ENCODE assay signal across 27 cellular contexts in genomic region chrX:40298569-40298968, GRCh38.
DNase-seq lines count a peak whose midpoint lies in the region; ATAC-seq and TF ChIP-seq lines count a peak whose summit lies in the region.
"Had no signal": no experiment of that assay in that cellular context is flagged by ENCODE, and none has a peak within 500 bp of the region (broad histone marks: within the 10 kb centered on the region; RNA-seq: fewer than 3 reads in every experiment).

No MANE protein-coding gene starts in this region.

- H3K27ac ChIP-seq in GM23338 (ENCODE audit: low read depth): no peak overlapping the region
- H3K27ac ChIP-seq: pancreas, stomach, thyroid gland had no signal

- no peaks in the 10 kb centered on the region for H3K27me3 ChIP-seq in GM23338 (ENCODE audit: insufficient read depth)
- H3K27me3 ChIP-seq: BE2C, thyroid gland had no signal

- no peaks in the 10 kb centered on the region for H3F3A ChIP-seq in GM23338 (replicated peaks; ENCODE audit: low read depth)

- H3K4me1 Mint-ChIP-seq in GM23338: peaks cover 16% of the 10 kb centered on the region; the same call in 2 of the 3 replicates
- peaks cover 20% of the 10 kb centered on the region for H3K4me1 Mint-ChIP-seq in nephron
- peaks cover 30% of the 10 kb centered on the region for H3K4me1 Mint-ChIP-seq in stimulated activated memory B cell treated with anti-CD40 and anti-IgM and Interleukin-4, amounts not matched to agents 10 μg/mL and 1 μg/mL and 100 μg/mL, for 72 hours

- H4K20me1 ChIP-seq in GM23338 (replicated peaks; ENCODE audit: insufficient read depth): no peaks in the 10 kb centered on the region

- ATAC-seq in GM23338 (peak; percentile 69), HG03432 (IDR thresholded peaks at IDR 0.05; ENCODE audit: unreplicated experiment) (no peak)
- ATAC-seq in stimulated activated memory B cell treated with anti-CD40 and anti-IgM and Interleukin-4, amounts not matched to agents 10 μg/mL and 1 μg/mL and 100 μg/mL, for 72 hours: no peak
- ATAC-seq: esophagus mucosa, natural killer cell, pancreas had no signal

- no peaks in the 10 kb centered on the region for H3K9me2 ChIP-seq in GM23338 (ENCODE audit: insufficient read depth)

- H3K4me3 Mint-ChIP-seq in GM23338: no peak overlapping the region; the same call in 2 of the 3 replicates
- peak overlapping the region in 2 of 3 experiments; percentile 24 to 35 for H3K4me3 Mint-ChIP-seq in nephron
- H3K4me3 Mint-ChIP-seq in stimulated activated memory B cell treated with anti-CD40 and anti-IgM and Interleukin-4, amounts not matched to agents 10 μg/mL and 1 μg/mL and 100 μg/mL, for 72 hours: no peak overlapping the region
- H3K4me3 Mint-ChIP-seq: IgD-negative memory B cell, natural killer cell had no signal

- TF ChIP-seq CTCF in GM23338 (conservative IDR thresholded peaks at IDR 0.05; ENCODE audit: low read depth in 2 of 2) (no peak), nephron (IDR thresholded peaks at IDR 0.05; ENCODE audit: unreplicated experiment in 3 of 3) (no peak), GM10266 (IDR thresholded peaks at IDR 0.05; ENCODE audit: control insufficient read depth, insufficient read depth, low read depth, missing control alignments) (no peak)

- no peaks in the 10 kb centered on the region for H3K36me3 ChIP-seq in GM23338 (ENCODE audit: insufficient read depth)
- H3K36me3 ChIP-seq: BE2C, pancreas, stomach, thyroid gland had no signal

- 0 out of 2 replicates have a peak overlapping the region, but pooled peaks have one; percentile 38 for H3K4me2 ChIP-seq in GM23338

- H3K79me2 ChIP-seq in GM23338 (replicated peaks; ENCODE audit: insufficient read depth): no peaks in the 10 kb centered on the region

- H3K36me3 Mint-ChIP-seq in GM23338 (ENCODE audit: low read depth) (no peaks in the 10 kb centered on the region), nephron (ENCODE audit: low read depth) (no peaks in the 10 kb centered on the region)
- H3K36me3 Mint-ChIP-seq in stimulated activated memory B cell treated with anti-CD40 and anti-IgM and Interleukin-4, amounts not matched to agents 10 μg/mL and 1 μg/mL and 100 μg/mL, for 72 hours: no peaks in the 10 kb centered on the region
- H3K36me3 Mint-ChIP-seq: IgD-negative memory B cell, natural killer cell had no signal

- H3K27me3 Mint-ChIP-seq in GM23338 (ENCODE audit: insufficient read depth, low read depth, poor library complexity): peaks cover 14% of the 10 kb centered on the region
- peaks cover 22% of the 10 kb centered on the region for H3K27me3 Mint-ChIP-seq in nephron (ENCODE audit: low read depth)
- no peaks in the 10 kb centered on the region for H3K27me3 Mint-ChIP-seq in stimulated activated memory B cell treated with anti-CD40 and anti-IgM and Interleukin-4, amounts not matched to agents 10 μg/mL and 1 μg/mL and 100 μg/mL, for 72 hours

- no peak overlapping the region for H3K27ac Mint-ChIP-seq in GM23338
- H3K27ac Mint-ChIP-seq in nephron: peak overlapping the region; percentile 93 to 94 (median 93)
- peak overlapping the region; percentile 82 for H3K27ac Mint-ChIP-seq in stimulated activated memory B cell treated with anti-CD40 and anti-IgM and Interleukin-4, amounts not matched to agents 10 μg/mL and 1 μg/mL and 100 μg/mL, for 72 hours
- H3K27ac Mint-ChIP-seq: natural killer cell had no signal

- H3K9me3 Mint-ChIP-seq in GM23338 (no peaks in the 10 kb centered on the region), nephron (peaks cover 6% of the 10 kb centered on the region)
- peaks cover 4% of the 10 kb centered on the region for H3K9me3 Mint-ChIP-seq in stimulated activated memory B cell treated with anti-CD40 and anti-IgM and Interleukin-4, amounts not matched to agents 10 μg/mL and 1 μg/mL and 100 μg/mL, for 72 hours
- H3K9me3 Mint-ChIP-seq: natural killer cell had no signal

- 0 out of 2 replicates have a peak overlapping the region, but pooled peaks have one; percentile 32 for H2AFZ ChIP-seq in GM23338

- H3K4me1 ChIP-seq in GM23338 (ENCODE audit: insufficient read depth): no peaks in the 10 kb centered on the region
- H3K4me1 ChIP-seq: BE2C, pancreas, stomach, thyroid gland had no signal

- no peak overlapping the region for H3K4me3 ChIP-seq in GM23338
- H3K4me3 ChIP-seq: pancreas, stomach, thyroid gland had no signal

- DNase-seq in GM23338 (ENCODE audit: low spot score) (peak; percentile 17), ecto neural progenitor cell (ENCODE audit: low spot score) (peak; percentile 50), GM10266 (ENCODE audit: extremely low spot score) (no peak), cerebellar cortex (ENCODE audit: low spot score) (no peak)
- DNase-seq: activated CD4-positive, alpha-beta T cell treated with anti-CD3 and anti-CD28 coated beads, Interleukin-2, amount 50 U/mL, for 4 hours; activated CD4-positive, CD25-positive, alpha-beta regulatory T cell; activated gamma-delta T cell treated with Interleukin-2 at 50 U/mL for 16 hours; activated T-cell treated with anti-CD3 and anti-CD28 coated beads, Interleukin-2, amount 50 U/mL, for 48 hours; BE2C; central memory CD4-positive, alpha-beta T cell; GF-D8; kidney; natural killer cell; NCI-H1436 treated with DMSO at 0.1 percent for 48 hours; NCI-H446 treated with DMSO at 0.1 percent for 48 hours; NCI-H774; pancreas; SIG-M5; stimulated activated CD8-positive, alpha-beta memory T cell treated with anti-CD3 and anti-CD28 coated beads, Interleukin-4, amount 100 ng/mL, for 48 hours; stomach; T1000; thyroid gland had no signal

TF ChIP-seq in GM23338, 12 proteins besides CTCF, POLR2A, EP300 and RAD21 (continues in another document):
- TF ChIP-seq EZH2 (IDR thresholded peaks at IDR 0.05; ENCODE audit: low read depth, unreplicated experiment): no peak
- TF ChIP-seq ZNF331 (CRISPR knock-in tag; IDR thresholded peaks at IDR 0.05; ENCODE audit: low read depth): no peak
- no peak for TF ChIP-seq ZNF114 (CRISPR knock-in tag; IDR thresholded peaks at IDR 0.05)
- TF ChIP-seq CREB1 (CRISPR knock-in tag; IDR thresholded peaks at IDR 0.05; ENCODE audit: low read depth): no peak
- no peak for TF ChIP-seq JUNB (IDR thresholded peaks at IDR 0.05; ENCODE audit: unreplicated experiment)
- no peak for TF ChIP-seq REST (IDR thresholded peaks at IDR 0.05; ENCODE audit: unreplicated experiment)
- no peak for TF ChIP-seq POLR2AphosphoS5 (IDR thresholded peaks at IDR 0.05; ENCODE audit: low read depth)
- no peak for TF ChIP-seq EZH2phosphoT487 (IDR thresholded peaks at IDR 0.05; ENCODE audit: unreplicated experiment)
- no peak for TF ChIP-seq STAT1 (IDR thresholded peaks at IDR 0.05; ENCODE audit: unreplicated experiment)

Comparison
In these comparisons a context has a peak if more than half of its experiments do, and no peak if none do; other contexts are left out.
1. DNase-seq: peak in GM23338 (single experiment) and ecto neural progenitor cell (single experiment); none in GM10266 (single experiment) and cerebellar cortex (single experiment).
2. H3K4me3 Mint-ChIP-seq: peak in nephron (2 of 3); none in GM23338 (single experiment) and stimulated activated memory B cell treated with anti-CD40 and anti-IgM and Interleukin-4, amounts not matched to agents 10 μg/mL and 1 μg/mL and 100 μg/mL, for 72 hours (single experiment).